1 cellular context compared by ENCODE assay signal in genomic region chr1:21652937-21653743, GRCh38.
TF ChIP-seq lines count a peak whose summit lies in the region.

No MANE protein-coding gene starts in this region.

TF ChIP-seq in HepG2, 621 proteins besides CTCF, POLR2A, EP300 and RAD21:
- TF ChIP-seq SNRNP70 (IDR thresholded peaks at IDR 0.05; ENCODE audit: low read depth, low read length) (no peak), ZSCAN21 (CRISPR knock-in tag; IDR thresholded peaks at IDR 0.05; ENCODE audit: borderline replicate concordance) (no peak), ZNF263 (CRISPR knock-in tag; IDR thresholded peaks at IDR 0.05) (peak; percentile 59), ZNF496 (CRISPR knock-in tag; IDR thresholded peaks at IDR 0.05; ENCODE audit: insufficient replicate concordance) (no peak), AGO2 (optimal IDR thresholded peaks at IDR 0.05; ENCODE audit: low read depth, low read length) (peak; percentile 0)
